8 cellular contexts compared by ENCODE assay signal in the genomic region with DNA sequence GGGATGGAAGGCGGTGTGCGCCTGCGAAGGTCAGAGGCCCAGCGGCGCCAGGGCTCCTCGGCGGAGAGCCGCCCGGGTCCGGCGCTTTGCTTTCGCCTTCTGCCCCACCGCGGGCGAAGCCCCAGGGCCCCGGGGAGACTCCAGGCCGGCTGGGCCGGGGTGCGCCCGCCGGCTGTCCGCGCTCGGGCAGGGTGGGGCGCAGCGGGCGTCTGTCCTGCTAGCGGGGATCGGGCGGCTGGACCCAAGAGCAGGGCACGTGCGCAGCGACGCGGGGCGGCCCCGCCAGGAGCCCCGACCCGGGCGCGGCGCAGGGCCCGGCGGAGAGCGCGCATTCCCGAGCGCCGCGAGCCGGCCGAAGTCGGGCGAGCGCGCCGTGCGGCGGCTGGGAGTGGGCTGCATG. TPM values are rescaled to one million over a fixed set of nuclear protein-coding genes. Genes with fewer than 3 reads are reported as not detected.
DNase-seq lines count a peak whose midpoint lies in the region; ATAC-seq, FAIRE-seq and TF ChIP-seq lines count a peak whose summit lies in the region.

No MANE protein-coding gene starts in this region.

- H3K27me3 ChIP-seq in keratinocyte (ENCODE audit: control insufficient read depth, extremely low read depth, insufficient read depth, low read length) = no peaks in the 10 kb centered on the region
- H3K27me3 ChIP-seq in upper lobe of right lung = peaks cover 46% of the 10 kb centered on the region

- POLR2A ChIA-PET in activated B cell treated with CpG ODN at 0.5 μM for 24 hours (lab: Charles Lee) = no interaction called here

- H3K4me2 ChIP-seq in keratinocyte (ENCODE audit: control insufficient read depth, extremely low read depth, insufficient read depth, low read depth, low read length) = peak overlapping the region; percentile 65

- peaks cover 21% of the 10 kb centered on the region for H3K4me1 ChIP-seq in keratinocyte (ENCODE audit: control insufficient read depth, extremely low read depth, insufficient read depth, low read length)
- H3K4me1 ChIP-seq in upper lobe of right lung = no peaks in the 10 kb centered on the region

- no peaks in the 10 kb centered on the region for H4K20me1 ChIP-seq in keratinocyte (ENCODE audit: control insufficient read depth, extremely low read depth, insufficient read depth, low read length)

- no peaks in the 10 kb centered on the region for H3K9me3 Mint-ChIP-seq in activated naive CD4-positive, alpha-beta T cell treated with anti-CD3 and anti-CD28 coated beads, Interleukin-2, amount 50 U/mL, for 24 hours
- H3K9me3 Mint-ChIP-seq in activated B cell treated with CpG ODN at 0.5 μM for 24 hours = no peaks in the 10 kb centered on the region

- H3K79me2 ChIP-seq in keratinocyte (ENCODE audit: control insufficient read depth, insufficient read depth, low read length) = peaks cover 40% of the 10 kb centered on the region

- peaks cover 38% of the 10 kb centered on the region for H3K27me3 Mint-ChIP-seq in activated naive CD4-positive, alpha-beta T cell treated with anti-CD3 and anti-CD28 coated beads, Interleukin-2, amount 50 U/mL, for 24 hours
- H3K27me3 Mint-ChIP-seq in activated B cell treated with CpG ODN at 0.5 μM for 24 hours = peaks cover 65% of the 10 kb centered on the region

- H3K9ac ChIP-seq in keratinocyte (ENCODE audit: control insufficient read depth, extremely low read depth, insufficient read depth, low read length) = peak overlapping the region; percentile 74

- H3K27ac Mint-ChIP-seq in activated naive CD4-positive, alpha-beta T cell treated with anti-CD3 and anti-CD28 coated beads, Interleukin-2, amount 50 U/mL, for 24 hours = no peak overlapping the region
- H3K27ac Mint-ChIP-seq in activated B cell treated with CpG ODN at 0.5 μM for 24 hours = no peak overlapping the region

- TF ChIP-seq CTCF in activated B cell treated with CpG ODN at 0.5 μM for 24 hours (IDR thresholded peaks at IDR 0.05) = no peak
- TF ChIP-seq CTCF in keratinocyte (optimal IDR thresholded peaks at IDR 0.05 in 1 of 3, IDR thresholded peaks at IDR 0.05 in 1 of 3, conservative IDR thresholded peaks at IDR 0.05 in 1 of 3; ENCODE audit: extremely low read depth in 1 of 3, insufficient read depth in 2 of 3, low read length in 3 of 3) = no peak
- no peak for TF ChIP-seq CTCF in upper lobe of right lung (IDR thresholded peaks at IDR 0.05)

- H3K27ac ChIP-seq in keratinocyte (ENCODE audit: control insufficient read depth, insufficient read depth, low read length) (peak overlapping the region; percentile 34), upper lobe of right lung (no peak overlapping the region)

- CTCF ChIA-PET in activated B cell treated with CpG ODN at 0.5 μM for 24 hours (lab: Charles Lee) = interaction anchor here (1.6 kb wide), 1 partner anchor 128 kb away, joined by 3 read pairs; no protein-coding TSS in a partner anchor

- dilution Hi-C loops in keratinocyte (cut with MboI; ENCODE audit: extremely low pct_ligation_motif_present, low sequenced_read_pairs) = no loop called here

- H3K36me3 ChIP-seq in keratinocyte (ENCODE audit: control insufficient read depth in 2 of 2, extremely low read depth in 1 of 2, insufficient read depth in 2 of 2, low read length in 2 of 2) (no peaks in the 10 kb centered on the region), upper lobe of right lung (no peaks in the 10 kb centered on the region)

- DNase-seq in activated naive CD4-positive, alpha-beta T cell treated with Interleukin-2 at 50 U/mL for 16 hours = no peak
- DNase-seq in activated B cell treated with CpG ODN at 0.5 μM for 24 hours (no peak), keratinocyte (ENCODE audit: low read depth, low spot score) (no peak), upper lobe of right lung (no peak), RCC 7860 (ENCODE audit: low spot score) (no peak)

- no peak overlapping the region for H2AFZ ChIP-seq in keratinocyte (ENCODE audit: control insufficient read depth, low read length)

- H3K36me3 Mint-ChIP-seq in activated naive CD4-positive, alpha-beta T cell treated with anti-CD3 and anti-CD28 coated beads, Interleukin-2, amount 50 U/mL, for 24 hours = no peaks in the 10 kb centered on the region
- H3K36me3 Mint-ChIP-seq in activated B cell treated with CpG ODN at 0.5 μM for 24 hours (ENCODE audit: low read depth) = no peaks in the 10 kb centered on the region

- H3K9me3 ChIP-seq in keratinocyte (ENCODE audit: control insufficient read depth, low read depth, low read length) = no peaks in the 10 kb centered on the region
- H3K9me3 ChIP-seq in upper lobe of right lung = no peaks in the 10 kb centered on the region

- FAIRE-seq in keratinocyte (lab: Jason Lieb, UNC) (no peak), RCC 7860 (lab: Jason Lieb, UNC) (no peak)

- H3K4me3 Mint-ChIP-seq in activated naive CD4-positive, alpha-beta T cell treated with anti-CD3 and anti-CD28 coated beads, Interleukin-2, amount 50 U/mL, for 24 hours = peak overlapping the region; percentile 67
- peak overlapping the region; percentile 70 for H3K4me3 Mint-ChIP-seq in activated B cell treated with CpG ODN at 0.5 μM for 24 hours

- intact Hi-C loops in activated B cell treated with CpG ODN at 0.5 μM for 24 hours (cut with micrococcal nuclease) = loop anchor here (10.0 kb wide), 1 partner anchor 534 kb away; a partner anchor contains a TSS
- intact Hi-C loops in upper lobe of right lung (cut with DNase I) = loop anchor here (10.0 kb wide), 1 partner anchor 244 kb away; no protein-coding TSS in a partner anchor

- H3K9me1 ChIP-seq in keratinocyte (ENCODE audit: control insufficient read depth, extremely low read depth, insufficient read depth, low read length) = no peaks in the 10 kb centered on the region

- H3K4me1 Mint-ChIP-seq in activated naive CD4-positive, alpha-beta T cell treated with anti-CD3 and anti-CD28 coated beads, Interleukin-2, amount 50 U/mL, for 24 hours = peaks cover 8% of the 10 kb centered on the region
- H3K4me1 Mint-ChIP-seq in activated B cell treated with CpG ODN at 0.5 μM for 24 hours = peaks cover 14% of the 10 kb centered on the region

- ATAC-seq in activated B cell treated with CpG ODN at 0.5 μM for 24 hours (ENCODE audit: low read depth) = no peak
- ATAC-seq in upper lobe of right lung = peak; percentile 26
- no peak for ATAC-seq in HG03039 (IDR thresholded peaks at IDR 0.05; ENCODE audit: unreplicated experiment)
- ATAC-seq in GM21447 (IDR thresholded peaks at IDR 0.05; ENCODE audit: unreplicated experiment) = no peak

- peak overlapping the region; percentile 25 to 54 (median 39) for H3K4me3 ChIP-seq in keratinocyte (ENCODE audit: control insufficient read depth in 2 of 3, extremely low read depth in 1 of 3, insufficient read depth in 2 of 3, low read depth in 1 of 3, low read length in 3 of 3)
- H3K4me3 ChIP-seq in upper lobe of right lung = peak overlapping the region; percentile 45

RNA-seq across cellular contexts. Expression of a gene that starts 0.6 kb away (rescaled TPM):
- total RNA-seq in activated B cell treated with CpG ODN at 0.5 μM for 24 hours (not detected in 2 replicates), upper lobe of right lung (9.9 TPM)
- 85.0 to 356 TPM (median 218 TPM) in 3 replicates for polyA plus RNA-seq in keratinocyte
- 76.2 TPM for polyA plus RNA-seq in keratinocyte (2011; ENCODE audit: low read depth)
- polyA plus RNA-seq in keratinocyte (2011; cell fraction: cytosol; rRNA removed) = 182 and 321 TPM in 2 replicates
- polyA plus RNA-seq in keratinocyte (2011; cell fraction: nucleus; rRNA removed) = 223 and 318 TPM in 2 replicates
- polyA plus RNA-seq in keratinocyte (2012; ENCODE audit: low replicate concordance) = 115 and 381 TPM in 2 replicates
- 61.5 to 175 TPM (median 135 TPM) in 3 replicates for polyA minus RNA-seq in keratinocyte
- polyA minus RNA-seq in keratinocyte (2011; cell fraction: cytosol; rRNA and poly(A)+ RNA removed) = 406 TPM
- 256 and 283 TPM in 2 replicates for polyA minus RNA-seq in keratinocyte (2011; cell fraction: nucleus; rRNA and poly(A)+ RNA removed)

RNA-seq across cellular contexts. Expression of a gene that starts 40.1 kb away (rescaled TPM):
- 35.9 and 43.5 TPM in 2 replicates for total RNA-seq in activated B cell treated with CpG ODN at 0.5 μM for 24 hours
- 5.9 to 8.4 TPM (median 6.2 TPM) in 3 replicates for polyA plus RNA-seq in keratinocyte
- 2.5 TPM for polyA plus RNA-seq in keratinocyte (2011; ENCODE audit: low read depth)
- polyA plus RNA-seq in keratinocyte (2011; cell fraction: cytosol; rRNA removed) = 4.6 and 5.6 TPM in 2 replicates
- polyA plus RNA-seq in keratinocyte (2011; cell fraction: nucleus; rRNA removed) = 17.7 and 21.7 TPM in 2 replicates
- 4.5 and 10.2 TPM in 2 replicates for polyA plus RNA-seq in keratinocyte (2012; ENCODE audit: low replicate concordance)
- polyA minus RNA-seq in keratinocyte = 8.6 to 22.4 TPM (median 12.6 TPM) in 3 replicates
- 17.8 TPM for polyA minus RNA-seq in keratinocyte (2011; cell fraction: cytosol; rRNA and poly(A)+ RNA removed)
- polyA minus RNA-seq in keratinocyte (2011; cell fraction: nucleus; rRNA and poly(A)+ RNA removed) = 19.8 and 20.6 TPM in 2 replicates
- total RNA-seq in upper lobe of right lung = 22.6 TPM

Comparison
In these comparisons a context has a peak if more than half of its experiments do, and no peak if none do; other contexts are left out.
1. RNA of a gene that starts 0.6 kb away (total RNA-seq): 9.9 TPM in upper lobe of right lung (single experiment); not detected in activated B cell treated with CpG ODN at 0.5 μM for 24 hours; every median in the first group is over 10 times any median in the second.